ENCODE assay signal across 7 cellular contexts in genomic region chr19:16769385-16769784, GRCh38. TPM values are rescaled to one million over a fixed set of nuclear protein-coding genes. Genes with fewer than 3 reads are reported as not detected.
"Had no signal": no experiment of that assay in that cellular context is flagged by ENCODE, and none has a peak within 500 bp of the region (broad histone marks: within the 10 kb centered on the region; RNA-seq: fewer than 3 reads in every experiment).

No MANE protein-coding gene starts in this region.

- H3K9me3 ChIP-seq: HAP-1 had no signal

- H3K27ac ChIP-seq: GM23248 had no signal

- H3K4me3 ChIP-seq: GM23248, HAP-1 had no signal

- ATAC-seq: HCT116 had no signal

- H3K9ac ChIP-seq: GM23248 had no signal

- H2AFZ ChIP-seq: GM23248 had no signal

- H3K36me3 ChIP-seq: HAP-1 had no signal

- DNase-seq: GM23248, GOT3, H7, IMR-90, KBM-7 had no signal

RNA-seq across cellular contexts. Expression of gene NWD1, which starts 49.7 kb away (rescaled TPM):
- total RNA-seq: GM23248, H7, IMR-90 had no signal
- polyA plus RNA-seq: GM23248, IMR-90 had no signal
